In genomic region chr6:51203504-51203903, GRCh38 we compare ENCODE assay signal across 15 cellular contexts.
DNase-seq lines count a peak whose midpoint lies in the region; ATAC-seq and TF ChIP-seq lines count a peak whose summit lies in the region.
"Had no signal": no experiment of that assay in that cellular context is flagged by ENCODE, and none has a peak within 500 bp of the region (broad histone marks: within the 10 kb centered on the region; RNA-seq: fewer than 3 reads in every experiment).

No MANE protein-coding gene starts in this region.

- H3K27ac Mint-ChIP-seq in neural progenitor cell, result no peak overlapping the region
- H3K27ac Mint-ChIP-seq: CD4-positive, alpha-beta T cell; H9 had no signal

- peak; percentile 51 for ATAC-seq in left lobe of liver
- ATAC-seq in GM21515 (IDR thresholded peaks at IDR 0.05; ENCODE audit: unreplicated experiment), result no peak
- no peak for ATAC-seq in HG03159 (IDR thresholded peaks at IDR 0.05; ENCODE audit: unreplicated experiment)

- in situ Hi-C loops in GM13977 (cut with MboI; ENCODE audit: low pct_unique_long_range_greater_than_20kb, low sequenced_read_pairs, unreplicated experiment), result no loop called here

- TF ChIP-seq CTCF in cardiac muscle cell (IDR thresholded peaks at IDR 0.05; ENCODE audit: low read depth, low read length), result no peak
- TF ChIP-seq CTCF in right atrium auricular region (IDR thresholded peaks at IDR 0.05), result no peak
- TF ChIP-seq CTCF in neural progenitor cell (IDR thresholded peaks at IDR 0.05), result no peak
- no peak for TF ChIP-seq CTCF in GM13977 (IDR thresholded peaks at IDR 0.05; ENCODE audit: extremely low read depth, insufficient read depth, missing control alignments)

- H4K20me1 ChIP-seq in neural progenitor cell (ENCODE audit: low read depth), result no peaks in the 10 kb centered on the region

- peak in 1 of 2 donors; percentile 24 for DNase-seq in cardiac muscle cell (ENCODE audit: low read depth in 1 of 2, low spot score in 1 of 2)
- DNase-seq in right atrium auricular region (ENCODE audit: low spot score), result no peak
- peak; percentile 45 for DNase-seq in OCI-M1 (lab: John Stamatoyannopoulos, UW)
- DNase-seq in left lobe of liver (ENCODE audit: low spot score), result no peak
- DNase-seq in neural progenitor cell (ENCODE audit: low spot score), result no peak
- no peak for DNase-seq in GM13977 (ENCODE audit: low spot score)
- DNase-seq: ACHN; Caco-2; CD4-positive, alpha-beta T cell; H9; IMR-90; KBM-7 had no signal

- no peak overlapping the region for H3K9ac ChIP-seq in neural progenitor cell

- H3K4me3 ChIP-seq in cardiac muscle cell (no peak overlapping the region), right atrium auricular region (no peak overlapping the region), neural progenitor cell (no peak overlapping the region)

- no peak overlapping the region for H3K4me3 Mint-ChIP-seq in neural progenitor cell
- H3K4me3 Mint-ChIP-seq: CD4-positive, alpha-beta T cell; H9 had no signal

- H3K36me3 Mint-ChIP-seq in neural progenitor cell, result no peaks in the 10 kb centered on the region

- peaks cover 8% of the 10 kb centered on the region for H3F3A ChIP-seq in neural progenitor cell (ENCODE audit: low read depth)

- no peak overlapping the region for H2AFZ ChIP-seq in neural progenitor cell (replicated peaks)

- H3K27me3 ChIP-seq in cardiac muscle cell, result peaks cover 8% of the 10 kb centered on the region
- no peaks in the 10 kb centered on the region for H3K27me3 ChIP-seq in right atrium auricular region
- H3K27me3 ChIP-seq in neural progenitor cell, result no peaks in the 10 kb centered on the region

- H3K27ac ChIP-seq in cardiac muscle cell, result peak overlapping the region; percentile 21
- H3K27ac ChIP-seq in right atrium auricular region, result no peak overlapping the region
- H3K27ac ChIP-seq in neural progenitor cell, result peak overlapping the region; percentile 3
- H3K27ac ChIP-seq: C4-2B had no signal

- H3K4me2 ChIP-seq in neural progenitor cell, result no peak overlapping the region

- no peaks in the 10 kb centered on the region for H3K9me3 ChIP-seq in cardiac muscle cell (ENCODE audit: low read depth)
- no peaks in the 10 kb centered on the region for H3K9me3 ChIP-seq in right atrium auricular region
- no peaks in the 10 kb centered on the region for H3K9me3 ChIP-seq in neural progenitor cell (ENCODE audit: low read depth)
- H3K9me3 ChIP-seq: Caco-2 had no signal

- H3K9me3 Mint-ChIP-seq in neural progenitor cell, result no peaks in the 10 kb centered on the region
- H3K9me3 Mint-ChIP-seq: CD4-positive, alpha-beta T cell; H9 had no signal

- H3K36me3 ChIP-seq in cardiac muscle cell (no peaks in the 10 kb centered on the region), right atrium auricular region (no peaks in the 10 kb centered on the region), neural progenitor cell (no peaks in the 10 kb centered on the region)

- H3K27me3 Mint-ChIP-seq in neural progenitor cell (ENCODE audit: insufficient read depth, low read depth), result no peaks in the 10 kb centered on the region
- H3K27me3 Mint-ChIP-seq: CD4-positive, alpha-beta T cell had no signal

- H3K4me1 Mint-ChIP-seq in neural progenitor cell, result no peaks in the 10 kb centered on the region
- H3K4me1 Mint-ChIP-seq: H9 had no signal

- peaks cover 9% of the 10 kb centered on the region for H3K4me1 ChIP-seq in cardiac muscle cell (ENCODE audit: low read depth)
- H3K4me1 ChIP-seq in right atrium auricular region, result no peaks in the 10 kb centered on the region
- H3K4me1 ChIP-seq in neural progenitor cell, result no peaks in the 10 kb centered on the region
- H3K4me1 ChIP-seq: Caco-2 had no signal

- no peaks in the 10 kb centered on the region for H3K79me2 ChIP-seq in neural progenitor cell (ENCODE audit: low read depth)

Comparison
In these comparisons a context has a peak if more than half of its experiments do, and no peak if none do; other contexts are left out.
1. H3K27ac ChIP-seq: peak in cardiac muscle cell (single experiment) and neural progenitor cell (single experiment); none in right atrium auricular region (0 of 2).